Comparison of ENCODE assay signal across 9 cellular contexts in genomic region chr9:132651259-132651658, GRCh38.
DNase-seq lines count a peak whose midpoint lies in the region; ATAC-seq, FAIRE-seq and TF ChIP-seq lines count a peak whose summit lies in the region.
"Had no signal": no experiment of that assay in that cellular context is flagged by ENCODE, and none has a peak within 500 bp of the region (broad histone marks: within the 10 kb centered on the region; RNA-seq: fewer than 3 reads in every experiment).

No MANE protein-coding gene starts in this region.

- no peaks in the 10 kb centered on the region for H3K27me3 ChIP-seq in RWPE2 (ENCODE audit: insufficient read depth, poor library complexity, severe bottlenecking)

- FAIRE-seq in RCC 7860 (lab: Jason Lieb, UNC) = no peak

- in situ Hi-C loops in ACHN (cut with HindIII; ENCODE audit: low pct_ligation_motif_present, low pct_unique_long_range_greater_than_20kb, low sequenced_read_pairs) = no loop called here
- in situ Hi-C loops in GM13976 (cut with MboI; ENCODE audit: low sequenced_read_pairs, unreplicated experiment) = no loop called here

- TF ChIP-seq CTCF in GM13976 (IDR thresholded peaks at IDR 0.05; ENCODE audit: borderline replicate concordance, control extremely low read depth, extremely low read depth, insufficient read depth, missing control alignments) (peak; percentile 10), RWPE2 (IDR thresholded peaks at IDR 0.05; ENCODE audit: poor library complexity, severe bottlenecking) (peak; percentile 71)

- peak; percentile 74 for ATAC-seq in RWPE2 (ENCODE audit: low read depth)

- peaks cover 74% of the 10 kb centered on the region for H3K36me3 ChIP-seq in RWPE2 (ENCODE audit: low read depth)

- peaks cover 7% of the 10 kb centered on the region for H3K4me1 ChIP-seq in RWPE2 (ENCODE audit: insufficient read depth, poor library complexity, severe bottlenecking)

- no peaks in the 10 kb centered on the region for H3K9me3 ChIP-seq in RWPE2 (ENCODE audit: severe bottlenecking)

- H3K4me3 ChIP-seq in RWPE2 (ENCODE audit: severe bottlenecking) = no peak overlapping the region

- DNase-seq in ACHN (peak; percentile 24), GM13976 (ENCODE audit: low spot score) (no peak), RWPE2 (ENCODE audit: low spot score) (no peak), glomerular visceral epithelial cell (ENCODE audit: extremely low spot score) (peak; percentile 52), KG1 (lab: John Stamatoyannopoulos, UW) (no peak), RCC 7860 (ENCODE audit: low spot score) (no peak), NCI-H128 (lab: John Stamatoyannopoulos, UW; ENCODE audit: unreplicated experiment) (no peak)
- DNase-seq in stimulated activated CD4-positive, alpha-beta T cell treated with anti-CD3 and anti-CD28 coated beads, Interleukin-15, amount 100 ng/mL, for 24 hours = no peak
- DNase-seq: retina had no signal

- H3K27ac ChIP-seq in RWPE2 (ENCODE audit: poor library complexity, severe bottlenecking) = no peak overlapping the region

Comparison
In these comparisons a context has a peak if more than half of its experiments do, and no peak if none do; other contexts are left out.
1. DNase-seq: peak in ACHN (single experiment) and glomerular visceral epithelial cell (single experiment); none in GM13976 (single experiment), RWPE2 (single experiment), stimulated activated CD4-positive, alpha-beta T cell treated with anti-CD3 and anti-CD28 coated beads, Interleukin-15, amount 100 ng/mL, for 24 hours (single experiment), KG1 (single experiment), RCC 7860 (single experiment) and NCI-H128 (single experiment).